ENCODE assay signal across 9 cellular contexts in the genomic region with DNA sequence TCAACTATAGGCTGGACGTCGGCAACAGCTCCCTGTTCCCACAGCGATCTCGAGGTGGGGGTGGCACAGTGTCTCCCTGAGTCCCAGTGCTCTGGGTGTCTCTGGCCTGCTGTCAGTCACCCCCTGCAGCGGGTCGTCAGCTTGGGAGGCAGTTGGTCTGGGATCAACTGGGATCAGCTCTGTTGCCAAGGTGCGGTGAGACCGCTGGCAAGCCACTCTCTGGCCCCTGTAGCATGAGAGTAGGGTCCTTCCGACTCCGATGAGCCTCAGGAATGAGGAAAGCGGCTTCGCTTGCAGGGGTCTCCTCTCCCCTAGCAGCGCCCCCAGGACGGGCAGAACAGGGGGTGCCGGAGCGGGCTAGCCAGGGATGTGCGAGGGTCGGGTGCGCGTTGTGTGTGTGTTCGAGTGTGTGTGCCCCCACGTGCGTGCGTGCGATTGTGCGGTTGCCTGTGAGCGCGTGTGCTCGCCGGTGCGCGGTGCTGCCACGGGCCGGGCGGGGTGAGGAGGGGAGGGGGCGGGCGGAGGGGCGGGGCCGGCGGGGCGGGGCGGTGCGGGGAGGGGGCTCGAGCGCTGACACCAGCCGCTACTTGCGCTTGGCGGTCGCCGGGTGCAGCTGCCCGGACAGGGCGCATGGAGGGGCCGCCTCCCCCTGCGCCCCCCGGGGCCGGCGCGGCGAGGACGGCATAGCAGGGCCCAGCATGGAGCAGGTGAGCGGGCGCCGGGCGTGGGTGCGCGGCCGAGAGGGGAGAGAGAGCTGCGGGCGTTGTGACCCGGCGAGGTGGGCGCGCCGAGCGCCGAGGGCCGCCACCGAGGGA. TPM values are rescaled to one million over a fixed set of nuclear protein-coding genes. Genes with fewer than 3 reads are reported as not detected.
A peak's percentile ranks its signal among the peaks of the same experiment; 100 is the strongest.
DNase-seq lines count a peak whose midpoint lies in the region; ATAC-seq and TF ChIP-seq lines count a peak whose summit lies in the region.
"Had no signal": no experiment of that assay in that cellular context is flagged by ENCODE, and none has a peak within 500 bp of the region (broad histone marks: within the 10 kb centered on the region; RNA-seq: fewer than 3 reads in every experiment).

No MANE protein-coding gene starts in this region.

- H3K27ac ChIP-seq in esophagus squamous epithelium, result no peak overlapping the region
- H3K27ac ChIP-seq: left lung had no signal

- H3K36me3 ChIP-seq in esophagus squamous epithelium, result no peaks in the 10 kb centered on the region
- H3K36me3 ChIP-seq: left lung had no signal

- ATAC-seq in GM21360 (IDR thresholded peaks at IDR 0.05; ENCODE audit: unreplicated experiment) (no peak), HG03342 (IDR thresholded peaks at IDR 0.05; ENCODE audit: unreplicated experiment) (no peak)
- ATAC-seq: left lung had no signal

- intact Hi-C loops in esophagus squamous epithelium (cut with DNase I), result no loop called here

- no peak for TF ChIP-seq CTCF in esophagus squamous epithelium (IDR thresholded peaks at IDR 0.05)

- TF ChIP-seq POLR2A in esophagus squamous epithelium (IDR thresholded peaks at IDR 0.05), result no peak

- no CpG with 5 or more reads among the region's 78 CpGs for WGBS in esophagus squamous epithelium, 2 donors

- H3K4me1 ChIP-seq in esophagus squamous epithelium, result peaks cover 23 to 64% (median 34%) of the 10 kb centered on the region in 3 donors

- DNase-seq in NCI-H345 treated with DMSO at 0.1 percent for 48 hours (lab: John Stamatoyannopoulos, UW; ENCODE audit: unreplicated experiment) (peak; percentile 5), NCI-H345 (lab: John Stamatoyannopoulos, UW) (no peak), NCI-H1092 (lab: John Stamatoyannopoulos, UW) (peak; percentile 27), esophagus squamous epithelium (lab: John Stamatoyannopoulos, UW) (no peak), skeletal muscle cell (ENCODE audit: low read depth) (no peak), KG1 (lab: John Stamatoyannopoulos, UW) (no peak)

- peaks cover 0 to 75% (median 6%) of the 10 kb centered on the region in 4 donors for H3K27me3 ChIP-seq in esophagus squamous epithelium

- no peaks in the 10 kb centered on the region for H3K9me3 ChIP-seq in esophagus squamous epithelium
- H3K9me3 ChIP-seq: left lung had no signal

- H3K4me3 ChIP-seq in esophagus squamous epithelium (peak overlapping the region; percentile 12 to 64 (median 38)), skeletal muscle cell (ENCODE audit: low read depth, low read length) (peak overlapping the region; percentile 35)
- H3K4me3 ChIP-seq: left lung had no signal

RNA-seq across cellular contexts. Expression of gene ARHGAP23, which starts 9.4 kb away (rescaled TPM):
- total RNA-seq in esophagus squamous epithelium, result 100 to 1,000 TPM in 2 of 4 donors, 10 to 100 TPM in 2; 75.3 to 180 (median 102) TPM

Comparison
In these comparisons a context has a peak if more than half of its experiments do, and no peak if none do; other contexts are left out.
1. DNase-seq: peak in NCI-H345 treated with DMSO at 0.1 percent for 48 hours (single experiment) and NCI-H1092 (single experiment); none in NCI-H345 (single experiment), esophagus squamous epithelium (single experiment), skeletal muscle cell (single experiment) and KG1 (single experiment).